ENCODE assay signal across 1 cellular context in the genomic region with DNA sequence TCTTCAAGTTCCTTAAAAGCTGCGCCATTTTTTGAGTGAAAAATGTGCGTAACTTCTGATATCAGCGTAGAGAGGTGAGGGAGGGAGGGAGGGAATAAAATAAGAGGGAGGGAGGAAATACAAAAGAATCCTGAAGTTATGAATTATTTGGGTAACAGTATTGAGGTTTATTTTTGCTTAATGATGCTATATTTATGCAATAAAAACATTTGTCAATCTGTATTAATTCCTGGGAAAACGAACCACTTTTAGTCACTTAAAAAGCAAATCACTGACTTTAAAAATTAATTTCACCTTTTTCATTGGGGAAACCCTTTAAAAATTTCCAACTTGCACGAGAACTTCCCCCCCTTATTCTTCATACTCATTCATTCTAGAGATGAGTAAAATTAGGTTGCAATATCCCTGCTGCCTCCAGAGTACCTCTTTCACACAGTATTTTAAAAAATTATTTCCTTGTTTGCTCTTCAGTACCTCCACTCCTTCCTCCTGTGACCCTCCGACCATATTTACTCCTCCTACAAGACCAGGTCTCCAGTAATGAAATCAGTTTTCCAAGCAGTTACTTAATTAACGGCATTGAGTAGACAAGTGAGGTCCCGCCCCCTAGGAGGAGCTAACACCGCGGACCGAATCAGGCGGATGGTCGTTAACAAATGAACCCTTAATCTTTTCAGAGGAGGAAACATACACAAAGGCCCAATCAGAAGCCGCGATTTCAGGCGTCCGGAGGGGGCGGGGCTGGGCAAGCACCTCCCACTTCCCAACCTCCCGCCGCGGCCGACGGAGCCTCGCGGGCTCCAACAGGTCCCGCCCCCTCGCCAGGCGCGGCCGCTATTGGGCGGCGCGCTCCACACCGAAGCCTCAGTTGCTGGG.
A peak's percentile ranks its signal among the peaks of the same experiment; 100 is the strongest.
TF ChIP-seq lines count a peak whose summit lies in the region.

No MANE protein-coding gene starts in this region.

TF ChIP-seq in K562, 482 proteins besides CTCF, POLR2A, EP300 and RAD21 (continued from another document and continues in another):
- TF ChIP-seq SRSF3 (IDR thresholded peaks at IDR 0.05; ENCODE audit: insufficient read depth, low read length), result no peak
- peak; percentile 38 for TF ChIP-seq DPF2 (IDR thresholded peaks at IDR 0.05)
- peak; percentile 23 for TF ChIP-seq SP2 (IDR thresholded peaks at IDR 0.05; ENCODE audit: extremely low read depth, low read depth, low read length, poor library complexity, severe bottlenecking)
- no peak for TF ChIP-seq ZBED1 (IDR thresholded peaks at IDR 0.05)
- TF ChIP-seq ARNT (IDR thresholded peaks at IDR 0.05), result peak in 1 of 2 experiments; percentile 73; a peak in 2 of 4 replicates
- peak; percentile 60 for TF ChIP-seq NFYB (IDR thresholded peaks at IDR 0.05; ENCODE audit: extremely low read depth, insufficient read length)
- no peak for TF ChIP-seq ZNF717 (CRISPR knock-in tag; IDR thresholded peaks at IDR 0.05)
- TF ChIP-seq MYBL2 (IDR thresholded peaks at IDR 0.05; ENCODE audit: low read depth), result peak; percentile 80
- TF ChIP-seq MYBL2 (CRISPR knock-in tag; IDR thresholded peaks at IDR 0.05; ENCODE audit: borderline replicate concordance), result no peak
- peak; percentile 36 for TF ChIP-seq SMAD1 (IDR thresholded peaks at IDR 0.05; ENCODE audit: low read depth, low read length, partially characterized antibody)
- 0 out of 2 replicates have a peak, but pooled peaks have one; percentile 13 for TF ChIP-seq ETV1 (tag; conservative IDR thresholded peaks at IDR 0.05; ENCODE audit: low read depth)
- TF ChIP-seq TEAD1 (CRISPR knock-in tag; IDR thresholded peaks at IDR 0.05), result no peak
- TF ChIP-seq RBM34 (IDR thresholded peaks at IDR 0.05; ENCODE audit: borderline replicate concordance, insufficient read depth, low read length), result no peak
- TF ChIP-seq PURB (CRISPR knock-in tag; IDR thresholded peaks at IDR 0.05; ENCODE audit: low read depth), result no peak
- no peak for TF ChIP-seq HEY1 (CRISPR knock-in tag; IDR thresholded peaks at IDR 0.05; ENCODE audit: borderline replicate concordance)
- TF ChIP-seq GATA2 (CRISPR knock-in tag; IDR thresholded peaks at IDR 0.05), result no peak
- TF ChIP-seq SREBF1 (IDR thresholded peaks at IDR 0.05; ENCODE audit: borderline replicate concordance, low read depth, low read length), result no peak
- TF ChIP-seq, protein P1, sequence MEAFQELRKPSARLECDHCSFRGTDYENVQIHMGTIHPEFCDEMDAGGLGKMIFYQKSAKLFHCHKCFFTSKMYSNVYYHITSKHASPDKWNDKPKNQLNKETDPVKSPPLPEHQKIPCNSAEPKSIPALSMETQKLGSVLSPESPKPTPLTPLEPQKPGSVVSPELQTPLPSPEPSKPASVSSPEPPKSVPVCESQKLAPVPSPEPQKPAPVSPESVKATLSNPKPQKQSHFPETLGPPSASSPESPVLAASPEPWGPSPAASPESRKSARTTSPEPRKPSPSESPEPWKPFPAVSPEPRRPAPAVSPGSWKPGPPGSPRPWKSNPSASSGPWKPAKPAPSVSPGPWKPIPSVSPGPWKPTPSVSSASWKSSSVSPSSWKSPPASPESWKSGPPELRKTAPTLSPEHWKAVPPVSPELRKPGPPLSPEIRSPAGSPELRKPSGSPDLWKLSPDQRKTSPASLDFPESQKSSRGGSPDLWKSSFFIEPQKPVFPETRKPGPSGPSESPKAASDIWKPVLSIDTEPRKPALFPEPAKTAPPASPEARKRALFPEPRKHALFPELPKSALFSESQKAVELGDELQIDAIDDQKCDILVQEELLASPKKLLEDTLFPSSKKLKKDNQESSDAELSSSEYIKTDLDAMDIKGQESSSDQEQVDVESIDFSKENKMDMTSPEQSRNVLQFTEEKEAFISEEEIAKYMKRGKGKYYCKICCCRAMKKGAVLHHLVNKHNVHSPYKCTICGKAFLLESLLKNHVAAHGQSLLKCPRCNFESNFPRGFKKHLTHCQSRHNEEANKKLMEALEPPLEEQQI (IDR thresholded peaks at IDR 0.05), result peak; percentile 85
- TF ChIP-seq NR2C2 (CRISPR knock-in tag; IDR thresholded peaks at IDR 0.05), result no peak
- TF ChIP-seq NR2C2 (tag; IDR thresholded peaks at IDR 0.05), result peak; percentile 74; the same call in 1 of the 2 replicates
- 0 out of 2 replicates have a peak, but pooled peaks have one; percentile 22 for TF ChIP-seq SMARCA4 (IDR thresholded peaks at IDR 0.05)
- TF ChIP-seq SOX6 (IDR thresholded peaks at IDR 0.05), result no peak
- peak; percentile 45 for TF ChIP-seq NEUROD1 (IDR thresholded peaks at IDR 0.05; ENCODE audit: borderline replicate concordance, low read depth, low read length, partially characterized antibody)
- no peak for TF ChIP-seq HIVEP1 (CRISPR knock-in tag; IDR thresholded peaks at IDR 0.05)
- TF ChIP-seq ZEB2 (IDR thresholded peaks at IDR 0.05), result peak; percentile 25; the same call in 1 of the 2 replicates
- 0 out of 2 replicates have a peak, but pooled peaks have one; percentile 16 for TF ChIP-seq GABPB2 (CRISPR knock-in tag; conservative IDR thresholded peaks at IDR 0.05)
- TF ChIP-seq, protein P2, sequence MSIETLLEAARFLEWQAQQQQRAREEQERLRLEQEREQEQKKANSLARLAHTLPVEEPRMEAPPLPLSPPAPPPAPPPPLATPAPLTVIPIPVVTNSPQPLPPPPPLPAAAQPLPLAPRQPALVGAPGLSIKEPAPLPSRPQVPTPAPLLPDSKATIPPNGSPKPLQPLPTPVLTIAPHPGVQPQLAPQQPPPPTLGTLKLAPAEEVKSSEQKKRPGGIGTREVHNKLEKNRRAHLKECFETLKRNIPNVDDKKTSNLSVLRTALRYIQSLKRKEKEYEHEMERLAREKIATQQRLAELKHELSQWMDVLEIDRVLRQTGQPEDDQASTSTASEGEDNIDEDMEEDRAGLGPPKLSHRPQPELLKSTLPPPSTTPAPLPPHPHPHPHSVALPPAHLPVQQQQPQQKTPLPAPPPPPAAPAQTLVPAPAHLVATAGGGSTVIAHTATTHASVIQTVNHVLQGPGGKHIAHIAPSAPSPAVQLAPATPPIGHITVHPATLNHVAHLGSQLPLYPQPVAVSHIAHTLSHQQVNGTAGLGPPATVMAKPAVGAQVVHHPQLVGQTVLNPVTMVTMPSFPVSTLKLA (conservative IDR thresholded peaks at IDR 0.05), result peak in 1 of 2 experiments; percentile 14; a peak in 1 of 4 replicates
- TF ChIP-seq HDAC2 (IDR thresholded peaks at IDR 0.05), result peak; percentile 29; the same call in 1 of the 2 replicates
- peak; percentile 30 for TF ChIP-seq PCBP2 (IDR thresholded peaks at IDR 0.05; ENCODE audit: low read depth, low read length, poor library complexity, severe bottlenecking)
- no peak for TF ChIP-seq SMAD2 (IDR thresholded peaks at IDR 0.05; ENCODE audit: low read depth, low read length)
- peak; percentile 34 to 39; a peak in 1 of 4 replicates for TF ChIP-seq RCOR1 (IDR thresholded peaks at IDR 0.05; ENCODE audit: borderline replicate concordance in 1 of 2, low read depth in 2 of 2, low read length in 2 of 2)
- TF ChIP-seq IFI16 (CRISPR knock-in tag; IDR thresholded peaks at IDR 0.05), result no peak
- no peak for TF ChIP-seq KLF1 (tag; IDR thresholded peaks at IDR 0.05)
- peak; percentile 66; the same call in 1 of the 2 replicates for TF ChIP-seq FOXJ2 (tag; IDR thresholded peaks at IDR 0.05)
- TF ChIP-seq, protein P3, sequence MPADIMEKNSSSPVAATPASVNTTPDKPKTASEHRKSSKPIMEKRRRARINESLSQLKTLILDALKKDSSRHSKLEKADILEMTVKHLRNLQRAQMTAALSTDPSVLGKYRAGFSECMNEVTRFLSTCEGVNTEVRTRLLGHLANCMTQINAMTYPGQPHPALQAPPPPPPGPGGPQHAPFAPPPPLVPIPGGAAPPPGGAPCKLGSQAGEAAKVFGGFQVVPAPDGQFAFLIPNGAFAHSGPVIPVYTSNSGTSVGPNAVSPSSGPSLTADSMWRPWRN (IDR thresholded peaks at IDR 0.05; ENCODE audit: low read depth), result 0 out of 2 replicates have a peak, but pooled peaks have one; percentile 37
- TF ChIP-seq, protein P4, sequence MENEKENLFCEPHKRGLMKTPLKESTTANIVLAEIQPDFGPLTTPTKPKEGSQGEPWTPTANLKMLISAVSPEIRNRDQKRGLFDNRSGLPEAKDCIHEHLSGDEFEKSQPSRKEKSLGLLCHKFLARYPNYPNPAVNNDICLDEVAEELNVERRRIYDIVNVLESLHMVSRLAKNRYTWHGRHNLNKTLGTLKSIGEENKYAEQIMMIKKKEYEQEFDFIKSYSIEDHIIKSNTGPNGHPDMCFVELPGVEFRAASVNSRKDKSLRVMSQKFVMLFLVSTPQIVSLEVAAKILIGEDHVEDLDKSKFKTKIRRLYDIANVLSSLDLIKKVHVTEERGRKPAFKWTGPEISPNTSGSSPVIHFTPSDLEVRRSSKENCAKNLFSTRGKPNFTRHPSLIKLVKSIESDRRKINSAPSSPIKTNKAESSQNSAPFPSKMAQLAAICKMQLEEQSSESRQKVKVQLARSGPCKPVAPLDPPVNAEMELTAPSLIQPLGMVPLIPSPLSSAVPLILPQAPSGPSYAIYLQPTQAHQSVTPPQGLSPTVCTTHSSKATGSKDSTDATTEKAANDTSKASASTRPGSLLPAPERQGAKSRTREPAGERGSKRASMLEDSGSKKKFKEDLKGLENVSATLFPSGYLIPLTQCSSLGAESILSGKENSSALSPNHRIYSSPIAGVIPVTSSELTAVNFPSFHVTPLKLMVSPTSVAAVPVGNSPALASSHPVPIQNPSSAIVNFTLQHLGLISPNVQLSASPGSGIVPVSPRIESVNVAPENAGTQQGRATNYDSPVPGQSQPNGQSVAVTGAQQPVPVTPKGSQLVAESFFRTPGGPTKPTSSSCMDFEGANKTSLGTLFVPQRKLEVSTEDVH (IDR thresholded peaks at IDR 0.05; ENCODE audit: low read depth, partially characterized antibody), result peak; percentile 36
- TF ChIP-seq, protein P5, sequence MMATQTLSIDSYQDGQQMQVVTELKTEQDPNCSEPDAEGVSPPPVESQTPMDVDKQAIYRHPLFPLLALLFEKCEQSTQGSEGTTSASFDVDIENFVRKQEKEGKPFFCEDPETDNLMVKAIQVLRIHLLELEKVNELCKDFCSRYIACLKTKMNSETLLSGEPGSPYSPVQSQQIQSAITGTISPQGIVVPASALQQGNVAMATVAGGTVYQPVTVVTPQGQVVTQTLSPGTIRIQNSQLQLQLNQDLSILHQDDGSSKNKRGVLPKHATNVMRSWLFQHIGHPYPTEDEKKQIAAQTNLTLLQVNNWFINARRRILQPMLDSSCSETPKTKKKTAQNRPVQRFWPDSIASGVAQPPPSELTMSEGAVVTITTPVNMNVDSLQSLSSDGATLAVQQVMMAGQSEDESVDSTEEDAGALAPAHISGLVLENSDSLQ (IDR thresholded peaks at IDR 0.05), result peak; percentile 55
- TF ChIP-seq, protein P6, sequence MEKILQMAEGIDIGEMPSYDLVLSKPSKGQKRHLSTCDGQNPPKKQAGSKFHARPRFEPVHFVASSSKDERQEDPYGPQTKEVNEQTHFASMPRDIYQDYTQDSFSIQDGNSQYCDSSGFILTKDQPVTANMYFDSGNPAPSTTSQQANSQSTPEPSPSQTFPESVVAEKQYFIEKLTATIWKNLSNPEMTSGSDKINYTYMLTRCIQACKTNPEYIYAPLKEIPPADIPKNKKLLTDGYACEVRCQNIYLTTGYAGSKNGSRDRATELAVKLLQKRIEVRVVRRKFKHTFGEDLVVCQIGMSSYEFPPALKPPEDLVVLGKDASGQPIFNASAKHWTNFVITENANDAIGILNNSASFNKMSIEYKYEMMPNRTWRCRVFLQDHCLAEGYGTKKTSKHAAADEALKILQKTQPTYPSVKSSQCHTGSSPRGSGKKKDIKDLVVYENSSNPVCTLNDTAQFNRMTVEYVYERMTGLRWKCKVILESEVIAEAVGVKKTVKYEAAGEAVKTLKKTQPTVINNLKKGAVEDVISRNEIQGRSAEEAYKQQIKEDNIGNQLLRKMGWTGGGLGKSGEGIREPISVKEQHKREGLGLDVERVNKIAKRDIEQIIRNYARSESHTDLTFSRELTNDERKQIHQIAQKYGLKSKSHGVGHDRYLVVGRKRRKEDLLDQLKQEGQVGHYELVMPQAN (IDR thresholded peaks at IDR 0.05; ENCODE audit: borderline replicate concordance), result no peak
- no peak for TF ChIP-seq STAT5A (IDR thresholded peaks at IDR 0.05; ENCODE audit: borderline replicate concordance, low read length)
- TF ChIP-seq, protein P7, sequence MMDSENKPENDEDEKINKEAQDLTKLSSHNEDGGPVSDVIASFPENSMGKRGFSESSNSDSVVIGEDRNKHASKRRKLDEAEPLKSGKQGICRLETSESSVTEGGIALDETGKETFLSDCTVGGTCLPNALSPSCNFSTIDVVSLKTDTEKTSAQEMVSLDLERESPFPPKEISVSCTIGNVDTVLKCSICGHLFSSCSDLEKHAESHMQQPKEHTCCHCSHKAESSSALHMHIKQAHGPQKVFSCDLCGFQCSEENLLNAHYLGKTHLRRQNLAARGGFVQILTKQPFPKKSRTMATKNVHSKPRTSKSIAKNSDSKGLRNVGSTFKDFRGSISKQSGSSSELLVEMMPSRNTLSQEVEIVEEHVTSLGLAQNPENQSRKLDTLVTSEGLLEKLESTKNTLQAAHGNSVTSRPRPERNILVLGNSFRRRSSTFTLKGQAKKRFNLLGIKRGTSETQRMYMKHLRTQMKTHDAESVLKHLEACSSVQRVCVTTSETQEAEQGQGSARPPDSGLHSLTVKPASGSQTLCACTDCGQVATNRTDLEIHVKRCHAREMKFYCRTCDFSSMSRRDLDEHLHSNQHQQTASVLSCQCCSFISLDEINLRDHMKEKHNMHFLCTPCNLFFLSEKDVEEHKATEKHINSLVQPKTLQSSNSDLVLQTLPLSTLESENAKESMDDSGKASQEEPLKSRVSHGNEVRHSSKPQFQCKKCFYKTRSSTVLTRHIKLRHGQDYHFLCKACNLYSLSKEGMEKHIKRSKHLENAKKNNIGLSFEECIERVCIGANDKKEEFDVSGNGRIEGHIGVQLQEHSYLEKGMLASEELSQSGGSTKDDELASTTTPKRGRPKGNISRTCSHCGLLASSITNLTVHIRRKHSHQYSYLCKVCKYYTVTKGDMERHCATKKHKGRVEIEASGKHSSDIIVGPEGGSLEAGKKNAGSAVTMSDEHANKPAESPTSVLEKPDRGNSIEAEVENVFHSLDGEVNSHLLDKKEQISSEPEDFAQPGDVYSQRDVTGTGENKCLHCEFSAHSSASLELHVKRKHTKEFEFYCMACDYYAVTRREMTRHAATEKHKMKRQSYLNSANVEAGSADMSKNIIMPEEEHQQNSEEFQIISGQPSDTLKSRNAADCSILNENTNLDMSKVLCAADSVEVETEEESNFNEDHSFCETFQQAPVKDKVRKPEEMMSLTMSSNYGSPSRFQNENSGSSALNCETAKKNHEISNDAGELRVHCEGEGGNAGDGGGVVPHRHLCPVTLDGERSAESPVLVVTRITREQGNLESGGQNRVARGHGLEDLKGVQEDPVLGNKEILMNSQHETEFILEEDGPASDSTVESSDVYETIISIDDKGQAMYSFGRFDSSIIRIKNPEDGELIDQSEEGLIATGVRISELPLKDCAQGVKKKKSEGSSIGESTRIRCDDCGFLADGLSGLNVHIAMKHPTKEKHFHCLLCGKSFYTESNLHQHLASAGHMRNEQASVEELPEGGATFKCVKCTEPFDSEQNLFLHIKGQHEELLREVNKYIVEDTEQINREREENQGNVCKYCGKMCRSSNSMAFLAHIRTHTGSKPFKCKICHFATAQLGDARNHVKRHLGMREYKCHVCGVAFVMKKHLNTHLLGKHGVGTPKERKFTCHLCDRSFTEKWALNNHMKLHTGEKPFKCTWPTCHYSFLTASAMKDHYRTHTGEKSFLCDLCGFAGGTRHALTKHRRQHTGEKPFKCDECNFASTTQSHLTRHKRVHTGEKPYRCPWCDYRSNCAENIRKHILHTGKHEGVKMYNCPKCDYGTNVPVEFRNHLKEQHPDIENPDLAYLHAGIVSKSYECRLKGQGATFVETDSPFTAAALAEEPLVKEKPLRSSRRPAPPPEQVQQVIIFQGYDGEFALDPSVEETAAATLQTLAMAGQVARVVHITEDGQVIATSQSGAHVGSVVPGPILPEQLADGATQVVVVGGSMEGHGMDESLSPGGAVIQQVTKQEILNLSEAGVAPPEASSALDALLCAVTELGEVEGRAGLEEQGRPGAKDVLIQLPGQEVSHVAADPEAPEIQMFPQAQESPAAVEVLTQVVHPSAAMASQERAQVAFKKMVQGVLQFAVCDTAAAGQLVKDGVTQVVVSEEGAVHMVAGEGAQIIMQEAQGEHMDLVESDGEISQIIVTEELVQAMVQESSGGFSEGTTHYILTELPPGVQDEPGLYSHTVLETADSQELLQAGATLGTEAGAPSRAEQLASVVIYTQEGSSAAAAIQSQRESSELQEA (IDR thresholded peaks at IDR 0.05; ENCODE audit: low read depth), result peak; percentile 43; the same call in 1 of the 2 replicates
